1 cellular context compared by ENCODE assay signal in the genomic region with DNA sequence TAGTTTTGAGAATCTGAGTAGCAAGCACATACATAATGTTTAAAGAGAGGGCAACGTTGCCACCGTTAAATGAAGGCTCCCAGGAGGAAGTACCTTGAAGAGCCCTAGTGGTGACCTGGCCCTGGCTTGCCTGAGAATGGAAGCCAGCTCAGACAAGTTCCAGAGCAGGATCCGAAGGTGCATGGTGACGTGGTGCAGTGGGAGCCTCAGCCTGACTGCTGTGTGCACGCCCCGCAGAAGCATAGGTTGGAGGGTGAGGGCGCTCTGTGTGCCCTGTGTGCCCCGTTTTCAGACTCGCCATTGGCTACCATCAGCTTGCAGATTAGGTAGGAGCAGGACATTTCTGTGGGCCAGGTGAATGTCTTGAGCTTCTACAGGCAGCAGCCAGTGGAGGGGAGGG.
TF ChIP-seq lines count a peak whose summit lies in the region.

No MANE protein-coding gene starts in this region.

TF ChIP-seq in SK-N-SH treated with all-trans-retinoic acid at 6 μM for 48 hours, 23 proteins besides CTCF, POLR2A, EP300 and RAD21 (continued from another document):
- TF ChIP-seq, protein P1, sequence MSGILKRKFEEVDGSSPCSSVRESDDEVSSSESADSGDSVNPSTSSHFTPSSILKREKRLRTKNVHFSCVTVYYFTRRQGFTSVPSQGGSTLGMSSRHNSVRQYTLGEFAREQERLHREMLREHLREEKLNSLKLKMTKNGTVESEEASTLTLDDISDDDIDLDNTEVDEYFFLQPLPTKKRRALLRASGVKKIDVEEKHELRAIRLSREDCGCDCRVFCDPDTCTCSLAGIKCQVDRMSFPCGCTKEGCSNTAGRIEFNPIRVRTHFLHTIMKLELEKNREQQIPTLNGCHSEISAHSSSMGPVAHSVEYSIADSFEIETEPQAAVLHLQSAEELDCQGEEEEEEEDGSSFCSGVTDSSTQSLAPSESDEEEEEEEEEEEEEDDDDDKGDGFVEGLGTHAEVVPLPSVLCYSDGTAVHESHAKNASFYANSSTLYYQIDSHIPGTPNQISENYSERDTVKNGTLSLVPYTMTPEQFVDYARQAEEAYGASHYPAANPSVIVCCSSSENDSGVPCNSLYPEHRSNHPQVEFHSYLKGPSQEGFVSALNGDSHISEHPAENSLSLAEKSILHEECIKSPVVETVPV (CRISPR knock-in tag; IDR thresholded peaks at IDR 0.05), result no peak
- TF ChIP-seq, protein P2, sequence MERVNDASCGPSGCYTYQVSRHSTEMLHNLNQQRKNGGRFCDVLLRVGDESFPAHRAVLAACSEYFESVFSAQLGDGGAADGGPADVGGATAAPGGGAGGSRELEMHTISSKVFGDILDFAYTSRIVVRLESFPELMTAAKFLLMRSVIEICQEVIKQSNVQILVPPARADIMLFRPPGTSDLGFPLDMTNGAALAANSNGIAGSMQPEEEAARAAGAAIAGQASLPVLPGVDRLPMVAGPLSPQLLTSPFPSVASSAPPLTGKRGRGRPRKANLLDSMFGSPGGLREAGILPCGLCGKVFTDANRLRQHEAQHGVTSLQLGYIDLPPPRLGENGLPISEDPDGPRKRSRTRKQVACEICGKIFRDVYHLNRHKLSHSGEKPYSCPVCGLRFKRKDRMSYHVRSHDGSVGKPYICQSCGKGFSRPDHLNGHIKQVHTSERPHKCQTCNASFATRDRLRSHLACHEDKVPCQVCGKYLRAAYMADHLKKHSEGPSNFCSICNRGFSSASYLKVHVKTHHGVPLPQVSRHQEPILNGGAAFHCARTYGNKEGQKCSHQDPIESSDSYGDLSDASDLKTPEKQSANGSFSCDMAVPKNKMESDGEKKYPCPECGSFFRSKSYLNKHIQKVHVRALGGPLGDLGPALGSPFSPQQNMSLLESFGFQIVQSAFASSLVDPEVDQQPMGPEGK (CRISPR knock-in tag; IDR thresholded peaks at IDR 0.05; ENCODE audit: borderline replicate concordance), result no peak
- TF ChIP-seq ZFP3 (CRISPR knock-in tag; IDR thresholded peaks at IDR 0.05), result no peak
- TF ChIP-seq RARB (CRISPR knock-in tag; IDR thresholded peaks at IDR 0.05), result no peak
- no peak for TF ChIP-seq ESRRG (CRISPR knock-in tag; IDR thresholded peaks at IDR 0.05)
- no peak for TF ChIP-seq BACH2 (CRISPR knock-in tag; IDR thresholded peaks at IDR 0.05; ENCODE audit: borderline replicate concordance)
- no peak for TF ChIP-seq ZNF565 (CRISPR knock-in tag; conservative IDR thresholded peaks at IDR 0.05; ENCODE audit: low read depth)
